In genomic region chr1:12692967-12693782, GRCh38 we compare ENCODE assay signal across 1 cellular context.
TF ChIP-seq lines count a peak whose summit lies in the region.

No MANE protein-coding gene starts in this region.

TF ChIP-seq in GM23338, 12 proteins besides CTCF, POLR2A, EP300 and RAD21 (continued from another document):
- no peak for TF ChIP-seq REST (IDR thresholded peaks at IDR 0.05; ENCODE audit: unreplicated experiment)
- TF ChIP-seq ETS1 (IDR thresholded peaks at IDR 0.05), result no peak
- no peak for TF ChIP-seq ZNF331 (CRISPR knock-in tag; IDR thresholded peaks at IDR 0.05; ENCODE audit: low read depth)
- no peak for TF ChIP-seq ZNF462 (CRISPR knock-in tag; IDR thresholded peaks at IDR 0.05)
- no peak for TF ChIP-seq EZH2 (IDR thresholded peaks at IDR 0.05; ENCODE audit: low read depth, unreplicated experiment)
- TF ChIP-seq NANOG (IDR thresholded peaks at IDR 0.05; ENCODE audit: borderline replicate concordance), result no peak
- no peak for TF ChIP-seq POLR2AphosphoS5 (IDR thresholded peaks at IDR 0.05; ENCODE audit: low read depth)
- TF ChIP-seq EZH2phosphoT487 (IDR thresholded peaks at IDR 0.05; ENCODE audit: unreplicated experiment), result no peak
- TF ChIP-seq ZNF114 (CRISPR knock-in tag; IDR thresholded peaks at IDR 0.05), result no peak
- no peak for TF ChIP-seq STAT1 (IDR thresholded peaks at IDR 0.05; ENCODE audit: unreplicated experiment)
